ENCODE assay signal across 29 cellular contexts in the genomic region with DNA sequence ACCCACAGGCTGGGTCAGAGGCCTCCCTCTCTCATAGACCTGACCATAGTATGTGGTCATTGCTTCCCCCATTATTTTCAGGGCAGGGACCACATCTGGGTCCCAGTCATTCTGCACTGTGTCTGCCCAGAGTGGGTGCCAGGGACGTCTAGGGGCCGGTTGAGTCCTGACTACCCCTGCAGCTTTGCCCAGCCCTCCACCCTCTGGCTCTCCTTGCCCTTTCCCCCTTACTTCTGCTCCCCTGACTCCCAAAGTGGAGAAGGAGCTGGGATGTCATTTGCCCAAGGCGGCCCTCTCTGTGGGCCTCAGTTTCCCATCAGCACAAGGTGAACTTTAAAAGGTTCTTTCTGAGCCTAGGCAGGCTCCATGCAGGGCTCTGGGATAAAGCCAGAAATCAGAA. TPM values are rescaled to one million over a fixed set of nuclear protein-coding genes. Genes with fewer than 3 reads are reported as not detected.
DNase-seq lines count a peak whose midpoint lies in the region; ATAC-seq and TF ChIP-seq lines count a peak whose summit lies in the region.
"Had no signal": no experiment of that assay in that cellular context is flagged by ENCODE, and none has a peak within 500 bp of the region (broad histone marks: within the 10 kb centered on the region; RNA-seq: fewer than 3 reads in every experiment).

No MANE protein-coding gene starts in this region.

- H3K4me3 Mint-ChIP-seq in activated naive CD4-positive, alpha-beta T cell treated with anti-CD3 and anti-CD28 coated beads, Interleukin-2, amount 10 ng/mL, durations not matched to agents 7 days and 5 days = no peak overlapping the region
- no peak overlapping the region for H3K4me3 Mint-ChIP-seq in activated naive CD4-positive, alpha-beta T cell treated with anti-CD3 and anti-CD28 coated beads for 36 hours
- peak overlapping the region; percentile 38 for H3K4me3 Mint-ChIP-seq in stimulated activated effector memory CD8-positive, alpha-beta T cell treated with anti-CD3 and anti-CD28 coated beads, Interleukin-12 subunit alpha, Interleukin-12 subunit beta, amount 100 ng/mL, for 72 hours
- H3K4me3 Mint-ChIP-seq in naive thymus-derived CD8-positive, alpha-beta T cell = no peak overlapping the region
- H3K4me3 Mint-ChIP-seq: memory B cell had no signal

- no peak for TF ChIP-seq POLR2A in Peyer's patch (IDR thresholded peaks at IDR 0.05)

- H3K4me1 ChIP-seq in Peyer's patch = peaks cover 3 to 22% (median 5%) of the 10 kb centered on the region in 4 donors
- H3K4me1 ChIP-seq: BE2C, parathyroid adenoma had no signal

- no peak overlapping the region for H3K4me3 ChIP-seq in Peyer's patch
- H3K4me3 ChIP-seq: GM12878, spleen had no signal

- no peak for ATAC-seq in stimulated activated effector memory CD8-positive, alpha-beta T cell treated with anti-CD3 and anti-CD28 coated beads, Interleukin-12 subunit alpha, Interleukin-12 subunit beta, amount 100 ng/mL, for 72 hours
- ATAC-seq in naive thymus-derived CD8-positive, alpha-beta T cell = no peak
- ATAC-seq: right cardiac atrium had no signal

- peak overlapping the region in 3 of 4 donors; percentile 42 to 93 (median 82) for H3K27ac ChIP-seq in Peyer's patch
- H3K27ac ChIP-seq in epithelial cell of prostate = peak overlapping the region; percentile 49
- H3K27ac ChIP-seq: brain microvascular endothelial cell, parathyroid adenoma had no signal

- peaks cover 54% of the 10 kb centered on the region for H3K4me1 Mint-ChIP-seq in activated naive CD4-positive, alpha-beta T cell treated with anti-CD3 and anti-CD28 coated beads, Interleukin-2, amount 10 ng/mL, durations not matched to agents 7 days and 5 days
- H3K4me1 Mint-ChIP-seq in activated naive CD4-positive, alpha-beta T cell treated with anti-CD3 and anti-CD28 coated beads for 36 hours (ENCODE audit: low read depth) = peaks cover 21% of the 10 kb centered on the region
- peaks cover 76% of the 10 kb centered on the region for H3K4me1 Mint-ChIP-seq in stimulated activated effector memory CD8-positive, alpha-beta T cell treated with anti-CD3 and anti-CD28 coated beads, Interleukin-12 subunit alpha, Interleukin-12 subunit beta, amount 100 ng/mL, for 72 hours
- H3K4me1 Mint-ChIP-seq in naive thymus-derived CD8-positive, alpha-beta T cell = peaks cover 8 to 48% (median 14%) of the 10 kb centered on the region in 4 donors

- TF ChIP-seq CTCF in Peyer's patch (IDR thresholded peaks at IDR 0.05) = no peak

- H3K36me3 Mint-ChIP-seq in activated naive CD4-positive, alpha-beta T cell treated with anti-CD3 and anti-CD28 coated beads, Interleukin-2, amount 10 ng/mL, durations not matched to agents 7 days and 5 days = no peaks in the 10 kb centered on the region
- H3K36me3 Mint-ChIP-seq in activated naive CD4-positive, alpha-beta T cell treated with anti-CD3 and anti-CD28 coated beads for 36 hours (ENCODE audit: low read depth) = no peaks in the 10 kb centered on the region
- no peaks in the 10 kb centered on the region for H3K36me3 Mint-ChIP-seq in stimulated activated effector memory CD8-positive, alpha-beta T cell treated with anti-CD3 and anti-CD28 coated beads, Interleukin-12 subunit alpha, Interleukin-12 subunit beta, amount 100 ng/mL, for 72 hours
- no peaks in the 10 kb centered on the region for H3K36me3 Mint-ChIP-seq in naive thymus-derived CD8-positive, alpha-beta T cell
- H3K36me3 Mint-ChIP-seq: memory B cell had no signal

- no peaks in the 10 kb centered on the region for H3K9me3 Mint-ChIP-seq in activated naive CD4-positive, alpha-beta T cell treated with anti-CD3 and anti-CD28 coated beads, Interleukin-2, amount 10 ng/mL, durations not matched to agents 7 days and 5 days
- no peaks in the 10 kb centered on the region for H3K9me3 Mint-ChIP-seq in activated naive CD4-positive, alpha-beta T cell treated with anti-CD3 and anti-CD28 coated beads for 36 hours
- H3K9me3 Mint-ChIP-seq in stimulated activated effector memory CD8-positive, alpha-beta T cell treated with anti-CD3 and anti-CD28 coated beads, Interleukin-12 subunit alpha, Interleukin-12 subunit beta, amount 100 ng/mL, for 72 hours = no peaks in the 10 kb centered on the region
- no peaks in the 10 kb centered on the region for H3K9me3 Mint-ChIP-seq in naive thymus-derived CD8-positive, alpha-beta T cell
- H3K9me3 Mint-ChIP-seq: activated T-cell treated with anti-CD3 and anti-CD28 coated beads, Interleukin-2, amount 50 U/mL, for 72 hours; memory B cell had no signal

- H3K27me3 Mint-ChIP-seq in activated naive CD4-positive, alpha-beta T cell treated with anti-CD3 and anti-CD28 coated beads, Interleukin-2, amount 10 ng/mL, durations not matched to agents 7 days and 5 days = no peaks in the 10 kb centered on the region
- no peaks in the 10 kb centered on the region for H3K27me3 Mint-ChIP-seq in activated naive CD4-positive, alpha-beta T cell treated with anti-CD3 and anti-CD28 coated beads for 36 hours (ENCODE audit: low read depth)
- no peaks in the 10 kb centered on the region for H3K27me3 Mint-ChIP-seq in naive thymus-derived CD8-positive, alpha-beta T cell
- H3K27me3 Mint-ChIP-seq: memory B cell had no signal

- no peaks in the 10 kb centered on the region for H3K27me3 ChIP-seq in Peyer's patch
- H3K27me3 ChIP-seq: BE2C had no signal

- peak overlapping the region; percentile 31 for H3K27ac Mint-ChIP-seq in activated naive CD4-positive, alpha-beta T cell treated with anti-CD3 and anti-CD28 coated beads, Interleukin-2, amount 10 ng/mL, durations not matched to agents 7 days and 5 days
- H3K27ac Mint-ChIP-seq in activated naive CD4-positive, alpha-beta T cell treated with anti-CD3 and anti-CD28 coated beads for 36 hours = no peak overlapping the region
- no peak overlapping the region for H3K27ac Mint-ChIP-seq in stimulated activated effector memory CD8-positive, alpha-beta T cell treated with anti-CD3 and anti-CD28 coated beads, Interleukin-12 subunit alpha, Interleukin-12 subunit beta, amount 100 ng/mL, for 72 hours
- peak overlapping the region in 1 of 10 donors; percentile 83 for H3K27ac Mint-ChIP-seq in naive thymus-derived CD8-positive, alpha-beta T cell
- H3K27ac Mint-ChIP-seq: memory B cell had no signal

- CTCF ChIA-PET in activated naive CD4-positive, alpha-beta T cell treated with anti-CD3 and anti-CD28 coated beads, Interleukin-2, amount 10 ng/mL, durations not matched to agents 7 days and 5 days (lab: Charles Lee) = interaction anchor here (0.8 to 1.7 kb wide), 3 partner anchors 14 to 131 kb away, joined by 3 to 6 read pairs (median 3); no protein-coding TSS in a partner anchor
- CTCF ChIA-PET in activated naive CD4-positive, alpha-beta T cell treated with anti-CD3 and anti-CD28 coated beads for 36 hours (lab: Charles Lee) = interaction anchor here (1.6 kb wide), 1 partner anchor 191 kb away, joined by 3 read pairs; no protein-coding TSS in a partner anchor

- intact Hi-C loops in activated naive CD4-positive, alpha-beta T cell treated with anti-CD3 and anti-CD28 coated beads for 36 hours (cut with micrococcal nuclease) = no loop called here

- DNase-seq in activated naive CD4-positive, alpha-beta T cell treated with anti-CD3 and anti-CD28 coated beads, Interleukin-2, amount 10 ng/mL, durations not matched to agents 7 days and 5 days = no peak
- DNase-seq in activated naive CD4-positive, alpha-beta T cell treated with anti-CD3 and anti-CD28 coated beads for 36 hours = no peak
- DNase-seq in Peyer's patch = peak in 2 of 3 donors; percentile 6 to 27
- DNase-seq in epithelial cell of prostate (ENCODE audit: low read depth, low spot score) = no peak
- no peak for DNase-seq in stimulated activated effector memory CD8-positive, alpha-beta T cell treated with anti-CD3 and anti-CD28 coated beads, Interleukin-12 subunit alpha, Interleukin-12 subunit beta, amount 100 ng/mL, for 72 hours (ENCODE audit: low spot score in 2 of 2)
- DNase-seq in GM19238 (ENCODE audit: insufficient read length, low spot score) = no peak
- no peak for DNase-seq in naive thymus-derived CD8-positive, alpha-beta T cell
- DNase-seq in NCI-H187 (lab: John Stamatoyannopoulos, UW) = no peak
- DNase-seq: ACHN; activated naive CD4-positive, alpha-beta T cell treated with anti-CD3 and anti-CD28 coated beads, Interleukin-2, amount 50 U/mL, for 16 hours; BE2C; brain microvascular endothelial cell; EL; glutamatergic neuron; HCEC 1CT; NCI-H1417 treated with DMSO at 0.1 percent for 48 hours; NCI-H2081; NCI-H226; NCI-H69; right cardiac atrium; Right ventricle myocardium superior; spleen; trophoblast cell had no signal

- H3K36me3 ChIP-seq in Peyer's patch = no peaks in the 10 kb centered on the region
- H3K36me3 ChIP-seq: BE2C, brain microvascular endothelial cell, spleen had no signal

- POLR2A ChIA-PET in naive thymus-derived CD8-positive, alpha-beta T cell (lab: Charles Lee) = no interaction called here

- no peaks in the 10 kb centered on the region for H3K9me3 ChIP-seq in Peyer's patch
- H3K9me3 ChIP-seq: BE2C, spleen had no signal

RNA-seq across cellular contexts. Expression of a gene that starts 4.3 kb away (rescaled TPM):
- 1 to 10 TPM; 6.9 to 8.6 TPM for total RNA-seq in activated naive CD4-positive, alpha-beta T cell treated with anti-CD3 and anti-CD28 coated beads for 36 hours
- total RNA-seq in Peyer's patch = 100 to 1,000 TPM in 2 of 4 donors, 10 to 100 TPM in 2; 15.7 to 136 (median 102) TPM
- 10 to 100 TPM; 10.8 to 12.6 TPM for total RNA-seq in naive thymus-derived CD8-positive, alpha-beta T cell
- polyA plus RNA-seq in naive thymus-derived CD8-positive, alpha-beta T cell = 1 to 10 TPM; 1.7 to 3.2 (median 2.9) TPM
- total RNA-seq: chondrocyte, LHCN-M2, Right ventricle myocardium superior had no signal

RNA-seq across cellular contexts. Expression of a gene that starts 41.1 kb away (rescaled TPM):
- 1 to 10 TPM; 3.0 to 3.1 TPM for total RNA-seq in activated naive CD4-positive, alpha-beta T cell treated with anti-CD3 and anti-CD28 coated beads for 36 hours
- total RNA-seq in Peyer's patch = 10 to 100 TPM in 1 of 4 donors, 1 to 10 TPM in 3; 1.7 to 10.0 (median 5.8) TPM
- 1 to 10 TPM; 3.2 to 3.3 TPM for total RNA-seq in naive thymus-derived CD8-positive, alpha-beta T cell
- polyA plus RNA-seq in naive thymus-derived CD8-positive, alpha-beta T cell = 1 to 10 TPM; 1.0 to 4.1 (median 2.5) TPM

Comparison
In these comparisons a context has a peak if more than half of its experiments do, and no peak if none do; other contexts are left out.
1. DNase-seq: peak in Peyer's patch (2 of 3); none in activated naive CD4-positive, alpha-beta T cell treated with anti-CD3 and anti-CD28 coated beads, Interleukin-2, amount 10 ng/mL, durations not matched to agents 7 days and 5 days (single experiment), activated naive CD4-positive, alpha-beta T cell treated with anti-CD3 and anti-CD28 coated beads for 36 hours (single experiment), epithelial cell of prostate (single experiment), stimulated activated effector memory CD8-positive, alpha-beta T cell treated with anti-CD3 and anti-CD28 coated beads, Interleukin-12 subunit alpha, Interleukin-12 subunit beta, amount 100 ng/mL, for 72 hours (0 of 2), GM19238 (single experiment), naive thymus-derived CD8-positive, alpha-beta T cell (0 of 10) and NCI-H187 (0 of 2).